Comparison of ENCODE assay signal across 24 cellular contexts in the genomic region with DNA sequence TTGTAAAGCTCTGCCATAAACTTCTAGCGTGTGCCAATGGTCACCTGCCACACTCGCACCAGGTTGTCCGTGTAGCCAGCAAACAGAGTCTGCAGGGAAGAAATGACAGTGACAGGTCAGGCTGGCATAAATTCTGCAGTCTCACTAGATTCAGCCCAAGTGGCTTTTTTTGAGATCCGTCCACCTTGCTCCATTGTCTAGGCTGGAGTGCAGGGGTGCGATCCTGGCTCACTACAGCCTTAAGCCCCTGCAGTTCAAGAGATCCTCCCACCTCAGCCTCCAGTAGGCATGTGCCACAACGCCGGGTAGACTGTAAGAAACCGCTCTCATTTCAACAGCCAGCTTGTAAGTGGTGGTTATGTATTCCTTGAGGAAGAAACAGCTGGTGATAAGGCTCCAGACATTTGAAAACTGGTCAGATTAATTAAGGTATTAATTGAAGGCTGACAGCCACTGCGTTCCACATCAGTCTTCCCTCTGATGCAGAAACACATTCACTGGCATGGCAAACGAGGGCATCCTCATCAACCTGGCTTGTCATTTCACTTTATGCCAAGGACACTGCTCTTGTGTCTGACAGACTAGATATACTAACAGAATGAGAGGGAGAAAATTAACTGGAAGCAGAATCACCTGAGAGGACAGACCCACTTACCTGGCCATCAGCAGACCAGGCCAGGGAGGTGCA. TPM values are rescaled to one million over a fixed set of nuclear protein-coding genes. Genes with fewer than 3 reads are reported as not detected.
DNase-seq lines count a peak whose midpoint lies in the region; ATAC-seq and TF ChIP-seq lines count a peak whose summit lies in the region.
"Had no signal": no experiment of that assay in that cellular context is flagged by ENCODE, and none has a peak within 500 bp of the region (broad histone marks: within the 10 kb centered on the region; RNA-seq: fewer than 3 reads in every experiment).

No MANE protein-coding gene starts in this region.

- peaks cover 87% of the 10 kb centered on the region for H3K36me3 Mint-ChIP-seq in activated CD4-positive, alpha-beta T cell treated with anti-CD3 and anti-CD28 coated beads for 36 hours (ENCODE audit: low read depth)
- H3K36me3 Mint-ChIP-seq in activated naive CD8-positive, alpha-beta T cell treated with anti-CD3 and anti-CD28 coated beads, Interleukin-2, amount 50 U/mL, for 24 hours (ENCODE audit: low read depth), result peaks cover 78% of the 10 kb centered on the region

- intact Hi-C loops in activated CD4-positive, alpha-beta T cell treated with anti-CD3 and anti-CD28 coated beads for 36 hours (cut with DNase I, micrococcal nuclease), result no loop called here

- H2AFZ ChIP-seq in neural cell (ENCODE audit: low read depth, low read length), result no peak overlapping the region

- H3K27ac ChIP-seq in HEK293 (ENCODE audit: extremely low read depth, low read depth, low read length), result no peak overlapping the region
- no peak overlapping the region for H3K27ac ChIP-seq in neural cell (ENCODE audit: low read length)
- H3K27ac ChIP-seq: HL-60, prostate gland, skin epidermis, transverse colon had no signal

- ATAC-seq in activated CD4-positive, alpha-beta T cell treated with anti-CD3 and anti-CD28 coated beads for 36 hours, result no peak
- no peak for ATAC-seq in activated naive CD8-positive, alpha-beta T cell treated with anti-CD3 and anti-CD28 coated beads, Interleukin-2, amount 50 U/mL, for 24 hours
- no peak for ATAC-seq in HG03025 (IDR thresholded peaks at IDR 0.05; ENCODE audit: low FRiP score, unreplicated experiment)
- ATAC-seq: effector memory CD8-positive, alpha-beta T cell had no signal

- no peak overlapping the region for H3K9ac ChIP-seq in neural cell (ENCODE audit: low read length)

- H3K27me3 Mint-ChIP-seq in activated CD4-positive, alpha-beta T cell treated with anti-CD3 and anti-CD28 coated beads for 36 hours, result no peaks in the 10 kb centered on the region
- no peaks in the 10 kb centered on the region for H3K27me3 Mint-ChIP-seq in activated naive CD8-positive, alpha-beta T cell treated with anti-CD3 and anti-CD28 coated beads, Interleukin-2, amount 50 U/mL, for 24 hours
- H3K27me3 Mint-ChIP-seq: effector memory CD8-positive, alpha-beta T cell; IgD-negative memory B cell had no signal

- no peak for TF ChIP-seq RAD21 in neural cell (conservative IDR thresholded peaks at IDR 0.05)

- H3K4me3 ChIP-seq in HEK293 (ENCODE audit: low read depth, low read length), result no peak overlapping the region
- no peak overlapping the region for H3K4me3 ChIP-seq in neural cell (ENCODE audit: low read length)
- H3K4me3 ChIP-seq: HAP-1, prostate gland, skin epidermis, transverse colon had no signal

- peaks cover 41 to 93% of the 10 kb centered on the region in 2 experiments for H3K36me3 ChIP-seq in HEK293 (ENCODE audit: control insufficient read depth in 2 of 2, insufficient read depth in 1 of 2, low read length in 2 of 2)
- peaks cover 15% of the 10 kb centered on the region for H3K36me3 ChIP-seq in neural cell (ENCODE audit: insufficient read depth, low read length)

- peak overlapping the region; percentile 20 for H3K27ac Mint-ChIP-seq in activated CD4-positive, alpha-beta T cell treated with anti-CD3 and anti-CD28 coated beads for 36 hours
- H3K27ac Mint-ChIP-seq in activated naive CD8-positive, alpha-beta T cell treated with anti-CD3 and anti-CD28 coated beads, Interleukin-2, amount 50 U/mL, for 24 hours, result peak overlapping the region; percentile 88

- peaks cover 37% of the 10 kb centered on the region for H3K4me1 Mint-ChIP-seq in activated CD4-positive, alpha-beta T cell treated with anti-CD3 and anti-CD28 coated beads for 36 hours
- H3K4me1 Mint-ChIP-seq in activated naive CD8-positive, alpha-beta T cell treated with anti-CD3 and anti-CD28 coated beads, Interleukin-2, amount 50 U/mL, for 24 hours, result peaks cover 43% of the 10 kb centered on the region

- H3K9me3 Mint-ChIP-seq in activated CD4-positive, alpha-beta T cell treated with anti-CD3 and anti-CD28 coated beads for 36 hours (ENCODE audit: low read depth), result no peaks in the 10 kb centered on the region
- H3K9me3 Mint-ChIP-seq in activated naive CD8-positive, alpha-beta T cell treated with anti-CD3 and anti-CD28 coated beads, Interleukin-2, amount 50 U/mL, for 24 hours, result no peaks in the 10 kb centered on the region
- H3K9me3 Mint-ChIP-seq: effector memory CD8-positive, alpha-beta T cell; IgD-negative memory B cell; nephron had no signal

- no peaks in the 10 kb centered on the region for H3K27me3 ChIP-seq in neural cell (ENCODE audit: insufficient read depth, low read depth, low read length)
- H3K27me3 ChIP-seq: transverse colon had no signal

- peaks cover 17% of the 10 kb centered on the region for H3K79me2 ChIP-seq in neural cell (replicated peaks; ENCODE audit: insufficient read depth, low read length)

- no peaks in the 10 kb centered on the region for H3F3A ChIP-seq in neural cell (ENCODE audit: insufficient read depth, low read length, poor library complexity, severe bottlenecking)

- POLR2A ChIA-PET in activated CD4-positive, alpha-beta T cell treated with anti-CD3 and anti-CD28 coated beads for 36 hours (lab: Charles Lee), result no interaction called here
- POLR2A ChIA-PET in HEK293 (lab: Yijun Ruan, JAX), result interaction anchor here (1.0 to 5.0 kb wide), 4 partner anchors 8 to 30 kb away, joined by 3 to 49 read pairs (median 6); partner anchors contain the start of gene TRIM41

- no peak for TF ChIP-seq EP300 in neural cell (conservative IDR thresholded peaks at IDR 0.05; ENCODE audit: poor library complexity, severe bottlenecking)

- CTCF ChIA-PET in activated CD4-positive, alpha-beta T cell treated with anti-CD3 and anti-CD28 coated beads for 36 hours (lab: Charles Lee), result no interaction called here
- CTCF ChIA-PET in HEK293 (lab: Yijun Ruan, JAX), result interaction anchor here (1.0 kb wide), 1 partner anchor 14 kb away, joined by 4 read pairs; the partner anchor contains the start of gene TRIM41

- H3K4me3 Mint-ChIP-seq in activated CD4-positive, alpha-beta T cell treated with anti-CD3 and anti-CD28 coated beads for 36 hours, result no peak overlapping the region
- H3K4me3 Mint-ChIP-seq in activated naive CD8-positive, alpha-beta T cell treated with anti-CD3 and anti-CD28 coated beads, Interleukin-2, amount 50 U/mL, for 24 hours, result no peak overlapping the region
- H3K4me3 Mint-ChIP-seq: effector memory CD8-positive, alpha-beta T cell; nephron had no signal

- H3K9me3 ChIP-seq in HEK293 (ENCODE audit: control insufficient read depth, insufficient read depth, low read depth, low read length) (no peaks in the 10 kb centered on the region), neural cell (ENCODE audit: low read length) (no peaks in the 10 kb centered on the region)
- H3K9me3 ChIP-seq: BE2C, HAP-1, prostate gland, transverse colon had no signal

- H3K4me1 ChIP-seq in HEK293 (ENCODE audit: control insufficient read depth, insufficient read depth, low read length), result no peaks in the 10 kb centered on the region

- TF ChIP-seq CTCF in HEK293 (tag by site-specific recombination; IDR thresholded peaks at IDR 0.05), result no peak
- TF ChIP-seq CTCF in neural cell (IDR thresholded peaks at IDR 0.05; ENCODE audit: poor library complexity, severe bottlenecking), result no peak

- H3K9me2 ChIP-seq in neural cell (ENCODE audit: insufficient read depth, low read length), result no peaks in the 10 kb centered on the region

- no peak for DNase-seq in activated CD4-positive, alpha-beta T cell treated with anti-CD3 and anti-CD28 coated beads for 36 hours
- DNase-seq in activated CD4-positive, alpha-beta T cell treated with anti-CD3 and anti-CD28 coated beads for 4 hours, result no peak
- no peak for DNase-seq in activated naive CD8-positive, alpha-beta T cell treated with anti-CD3 and anti-CD28 coated beads, Interleukin-2, amount 50 U/mL, for 24 hours
- DNase-seq in DMS153 (lab: John Stamatoyannopoulos, UW) (no peak), ureter (ENCODE audit: low spot score) (no peak)
- DNase-seq: 8988T; activated gamma-delta T cell; BE2C; effector memory CD8-positive, alpha-beta T cell; MM.1S; NCI-H146; NCI-H69; stimulated activated CD4-positive, alpha-beta T cell treated with anti-CD3 and anti-CD28 coated beads, Interleukin-2, amount 100 ng/mL, for 24 hours; stimulated activated naive CD4-positive, alpha-beta T cell treated with Interleukin-2 at 50 U/mL for 16 hours; transverse colon had no signal

- H3K4me2 ChIP-seq in neural cell (ENCODE audit: low read length), result no peak overlapping the region

- no peaks in the 10 kb centered on the region for H4K20me1 ChIP-seq in neural cell (ENCODE audit: insufficient read depth)

TF ChIP-seq in neural cell, 6 proteins besides CTCF, POLR2A, EP300 and RAD21 (continues in another document):
- TF ChIP-seq TAF1 (IDR thresholded peaks at IDR 0.05; ENCODE audit: low read depth) (no peak), POLR2AphosphoS5 (IDR thresholded peaks at IDR 0.05) (peak; percentile 3), EZH2 (IDR thresholded peaks at IDR 0.05; ENCODE audit: borderline replicate concordance, insufficient read depth, low read length, poor library complexity, severe bottlenecking) (no peak)

RNA-seq across cellular contexts. Expression of gene RACK1, which starts 6.6 kb away (rescaled TPM):
- 1,000 to 10,000 TPM; 2,724 to 3,901 TPM for total RNA-seq in activated CD4-positive, alpha-beta T cell treated with anti-CD3 and anti-CD28 coated beads for 36 hours
- 2,178 and 2,281 TPM in 2 replicates for polyA plus RNA-seq in neural cell
- 1,575 and 1,611 TPM in 2 replicates for polyA minus RNA-seq in neural cell
- 1,824 TPM for total RNA-seq in ureter

RNA-seq across cellular contexts. Expression of gene TRIM41, which starts 14.0 kb away (rescaled TPM):
- 10 to 100 TPM; 27.0 to 30.7 TPM for total RNA-seq in activated CD4-positive, alpha-beta T cell treated with anti-CD3 and anti-CD28 coated beads for 36 hours
- polyA plus RNA-seq in neural cell, result 32.1 and 37.7 TPM in 2 replicates
- polyA minus RNA-seq in neural cell, result 25.5 and 33.1 TPM in 2 replicates
- 34.5 TPM for total RNA-seq in ureter

RNA-seq across cellular contexts. Expression of gene TRIM52, which starts 23.8 kb away (rescaled TPM):
- 10 to 100 TPM; 10.4 to 13.1 TPM for total RNA-seq in activated CD4-positive, alpha-beta T cell treated with anti-CD3 and anti-CD28 coated beads for 36 hours
- polyA plus RNA-seq in neural cell, result 42.0 and 47.7 TPM in 2 replicates
- polyA minus RNA-seq in neural cell, result 20.0 and 21.6 TPM in 2 replicates
- 22.5 TPM for total RNA-seq in ureter

RNA-seq across cellular contexts. Expression of gene TRIM7, which starts 32.1 kb away (rescaled TPM):
- total RNA-seq in activated CD4-positive, alpha-beta T cell treated with anti-CD3 and anti-CD28 coated beads for 36 hours, result 1 to 10 TPM; 1.4 to 1.6 TPM
- 1.4 and 2.1 TPM in 2 replicates for polyA plus RNA-seq in neural cell
- polyA minus RNA-seq in neural cell, result 0.93 TPM in 1 of 2 replicates, not detected in the other
- 3.0 TPM for total RNA-seq in ureter
